33 cellular contexts compared by ENCODE assay signal in the genomic region with DNA sequence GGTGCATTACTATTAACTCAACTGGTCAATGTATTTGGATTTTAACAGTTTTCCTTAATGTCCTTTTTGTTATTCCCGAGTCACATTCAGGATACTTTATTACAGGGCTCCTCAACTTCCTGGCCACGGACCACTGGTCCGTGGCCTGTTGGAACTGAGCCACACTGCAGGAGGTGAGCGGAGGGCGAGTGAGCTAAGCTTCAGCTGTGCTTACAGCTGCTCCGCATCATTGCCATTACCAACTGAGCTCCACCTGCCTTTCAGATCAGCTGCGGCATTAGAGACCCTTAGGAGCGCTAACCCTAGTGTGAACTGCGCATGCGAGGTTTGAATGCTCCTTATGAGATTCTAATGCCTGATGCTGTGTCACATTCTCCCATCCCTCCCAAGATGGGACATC.
DNase-seq lines count a peak whose midpoint lies in the region; TF ChIP-seq lines count a peak whose summit lies in the region.
"Had no signal": no experiment of that assay in that cellular context is flagged by ENCODE, and none has a peak within 500 bp of the region (broad histone marks: within the 10 kb centered on the region; RNA-seq: fewer than 3 reads in every experiment).

No MANE protein-coding gene starts in this region.

- no peak overlapping the region for H2BK12ac ChIP-seq in trophoblast cell (ENCODE audit: low read length)

- no peak overlapping the region for H2BK120ac ChIP-seq in trophoblast cell (ENCODE audit: insufficient read depth, low read length, poor library complexity)

- POLR2A ChIA-PET in CD4-positive, alpha-beta memory T cell (lab: Charles Lee; ENCODE audit: partially characterized antibody) = no interaction called here
- POLR2A ChIA-PET in A673 (lab: Charles Lee; ENCODE audit: low non-redundant PET) = no interaction called here

- H3K36me3 Mint-ChIP-seq in CD4-positive, alpha-beta memory T cell = no peaks in the 10 kb centered on the region
- H3K36me3 Mint-ChIP-seq: activated naive CD4-positive, alpha-beta T cell treated with anti-CD3 and anti-CD28 coated beads, Interleukin-2, amount 10 ng/mL, durations not matched to agents 7 days and 5 days; CD4-positive, CD25-positive, alpha-beta regulatory T cell; natural killer cell had no signal

- peaks cover 0 to 5% (median under 1%) of the 10 kb centered on the region in 8 donors for H3K9me3 Mint-ChIP-seq in CD4-positive, alpha-beta memory T cell
- H3K9me3 Mint-ChIP-seq: activated CD8-positive, alpha-beta T cell treated with anti-CD3 and anti-CD28 coated beads for 36 hours; T-helper 1 cell treated with Interleukin-12 subunit alpha and Interleukin-12 subunit beta and Interleukin-4 antibody, amounts not matched to agents 30 μg/mL and 1 μg/mL, for 36 hours had no signal

- no peaks in the 10 kb centered on the region for H3K79me2 ChIP-seq in trophoblast cell (ENCODE audit: control insufficient read depth, insufficient read depth, low read length, poor library complexity)

- H3K4me1 Mint-ChIP-seq in CD4-positive, alpha-beta memory T cell = no peaks in the 10 kb centered on the region
- H3K4me1 Mint-ChIP-seq: activated naive CD4-positive, alpha-beta T cell treated with anti-CD3 and anti-CD28 coated beads, Interleukin-2, amount 10 ng/mL, durations not matched to agents 7 days and 5 days; CD4-positive, CD25-positive, alpha-beta regulatory T cell; natural killer cell had no signal

- H3K27ac Mint-ChIP-seq in CD4-positive, alpha-beta memory T cell = no peak overlapping the region
- H3K27ac Mint-ChIP-seq: activated CD8-positive, alpha-beta T cell treated with anti-CD3 and anti-CD28 coated beads for 36 hours; activated naive CD4-positive, alpha-beta T cell treated with anti-CD3 and anti-CD28 coated beads, Interleukin-2, amount 10 ng/mL, durations not matched to agents 7 days and 5 days; CD4-positive, CD25-positive, alpha-beta regulatory T cell; dendritic cell treated with granulocyte-macrophage colony-stimulating factor and Interleukin-4, amounts not matched to agents 40 ng/mL and 50 ng/mL, for 4 days; natural killer cell; T-helper 1 cell treated with Interleukin-12 subunit alpha and Interleukin-12 subunit beta and Interleukin-4 antibody, amounts not matched to agents 30 μg/mL and 1 μg/mL, for 36 hours had no signal

- H3K18ac ChIP-seq in trophoblast cell (ENCODE audit: low read length) = no peak overlapping the region

- no peak overlapping the region for H2AFZ ChIP-seq in trophoblast cell (ENCODE audit: insufficient read depth, low read length, poor library complexity)

- H3K9me3 ChIP-seq in CD4-positive, alpha-beta memory T cell (ENCODE audit: control insufficient read depth in 1 of 2, low read length in 2 of 2) = no peaks in the 10 kb centered on the region
- H3K9me3 ChIP-seq in A673 (ENCODE audit: low read depth, low read length, poor library complexity, severe bottlenecking) (no peaks in the 10 kb centered on the region), trophoblast cell (ENCODE audit: insufficient read depth, low read depth, low read length) (no peaks in the 10 kb centered on the region)
- H3K9me3 ChIP-seq: adrenal gland, HAP-1, heart left ventricle, lower lobe of right lung, psoas muscle, sigmoid colon, stomach, tibial artery had no signal

- H3K4me3 Mint-ChIP-seq in CD4-positive, alpha-beta memory T cell = no peak overlapping the region
- H3K4me3 Mint-ChIP-seq: activated CD8-positive, alpha-beta T cell treated with anti-CD3 and anti-CD28 coated beads for 36 hours; activated naive CD4-positive, alpha-beta T cell treated with anti-CD3 and anti-CD28 coated beads, Interleukin-2, amount 10 ng/mL, durations not matched to agents 7 days and 5 days; CD4-positive, CD25-positive, alpha-beta regulatory T cell; dendritic cell treated with granulocyte-macrophage colony-stimulating factor and Interleukin-4, amounts not matched to agents 40 ng/mL and 50 ng/mL, for 4 days; natural killer cell; T-helper 1 cell treated with Interleukin-12 subunit alpha and Interleukin-12 subunit beta and Interleukin-4 antibody, amounts not matched to agents 30 μg/mL and 1 μg/mL, for 36 hours had no signal

- H2BK5ac ChIP-seq in trophoblast cell (ENCODE audit: low read depth, low read length, poor library complexity) = no peak overlapping the region

- no peak overlapping the region for H4K91ac ChIP-seq in trophoblast cell (ENCODE audit: low read depth, low read length)

- H3K36me3 ChIP-seq in CD4-positive, alpha-beta memory T cell (ENCODE audit: insufficient read depth, low read length) = no peaks in the 10 kb centered on the region
- H3K36me3 ChIP-seq in A673 (ENCODE audit: insufficient read depth, low read length, poor library complexity, severe bottlenecking) (no peaks in the 10 kb centered on the region), trophoblast cell (ENCODE audit: control insufficient read depth in 1 of 2, insufficient read depth in 2 of 2, low read length in 2 of 2) (no peaks in the 10 kb centered on the region)
- H3K36me3 ChIP-seq: adrenal gland, HAP-1, heart left ventricle, lower lobe of right lung, sigmoid colon, stomach, tibial artery had no signal

- CTCF ChIA-PET in CD4-positive, alpha-beta memory T cell (lab: Charles Lee; ENCODE audit: partially characterized antibody) = no interaction called here
- CTCF ChIA-PET in A673 (lab: Charles Lee) = no interaction called here

- no peak overlapping the region for H4K8ac ChIP-seq in trophoblast cell (ENCODE audit: low read depth, low read length)

- no peak overlapping the region for H2AK5ac ChIP-seq in trophoblast cell (ENCODE audit: low read length)

- H3K27me3 ChIP-seq in CD4-positive, alpha-beta memory T cell (ENCODE audit: insufficient read depth, low read length) = no peaks in the 10 kb centered on the region
- H3K27me3 ChIP-seq in A673 (replicated peaks; ENCODE audit: insufficient read depth, low read depth, low read length, poor library complexity) (no peaks in the 10 kb centered on the region), trophoblast cell (ENCODE audit: insufficient read depth, low read length) (no peaks in the 10 kb centered on the region)
- H3K27me3 ChIP-seq: adrenal gland, heart left ventricle, sigmoid colon, stomach, tibial artery had no signal

- no peaks in the 10 kb centered on the region for H3K4me1 ChIP-seq in CD4-positive, alpha-beta memory T cell (ENCODE audit: insufficient read depth, low read length)
- no peaks in the 10 kb centered on the region for H3K4me1 ChIP-seq in A673 (ENCODE audit: insufficient read depth, low read length, poor library complexity, severe bottlenecking)
- H3K4me1 ChIP-seq in trophoblast cell (ENCODE audit: control insufficient read depth in 1 of 2, insufficient read depth in 2 of 2, low read length in 2 of 2) = no peaks in the 10 kb centered on the region
- H3K4me1 ChIP-seq: adrenal gland, heart left ventricle, lower lobe of right lung, psoas muscle, sigmoid colon, stomach, tibial artery had no signal

- WGBS in trophoblast cell (ENCODE audit: extremely low coverage, insufficient coverage, insufficient read length) = no CpG with 5 or more reads among the region's 10 CpGs

- H3K9ac ChIP-seq in trophoblast cell (ENCODE audit: low read length) = no peak overlapping the region

- no peak overlapping the region for H3K4me2 ChIP-seq in trophoblast cell (ENCODE audit: low read length)

- no peak overlapping the region for H3K14ac ChIP-seq in trophoblast cell (ENCODE audit: low read length)

- H3K27me3 Mint-ChIP-seq in CD4-positive, alpha-beta memory T cell = no peaks in the 10 kb centered on the region
- H3K27me3 Mint-ChIP-seq: activated CD8-positive, alpha-beta T cell treated with anti-CD3 and anti-CD28 coated beads for 36 hours; activated naive CD4-positive, alpha-beta T cell treated with anti-CD3 and anti-CD28 coated beads, Interleukin-2, amount 10 ng/mL, durations not matched to agents 7 days and 5 days; CD4-positive, CD25-positive, alpha-beta regulatory T cell; dendritic cell treated with granulocyte-macrophage colony-stimulating factor and Interleukin-4, amounts not matched to agents 40 ng/mL and 50 ng/mL, for 4 days had no signal

- H3K27ac ChIP-seq in CD4-positive, alpha-beta memory T cell (ENCODE audit: low read depth, low read length) = no peak overlapping the region
- H3K27ac ChIP-seq in A673 (ENCODE audit: low read depth, low read length, poor library complexity, severe bottlenecking) (no peak overlapping the region), trophoblast cell (ENCODE audit: low read depth, low read length) (no peak overlapping the region)
- H3K27ac ChIP-seq: adrenal gland, heart left ventricle, lower lobe of right lung, psoas muscle, RWPE1, sigmoid colon, SK-N-MC, stomach, tibial artery had no signal

- BruUV-seq in A673 (replicated peaks; lab: Mats Ljungman, UMichigan) = no TSS peak

- no peak overlapping the region for H3K23ac ChIP-seq in trophoblast cell (ENCODE audit: low read length)

- no peak for TF ChIP-seq CTCF in A673 (conservative IDR thresholded peaks at IDR 0.05; ENCODE audit: low read depth, low read length)

- intact Hi-C loops in CD4-positive, alpha-beta memory T cell (cut with micrococcal nuclease) = no loop called here
- intact Hi-C loops in A673 (cut with micrococcal nuclease; ENCODE audit: unreplicated experiment) = no loop called here

- no peak overlapping the region for H3K4me3 ChIP-seq in CD4-positive, alpha-beta memory T cell (ENCODE audit: low read length in 2 of 2)
- H3K4me3 ChIP-seq in A673 (ENCODE audit: low read depth, low read length, poor library complexity, severe bottlenecking) = no peak overlapping the region
- no peak overlapping the region for H3K4me3 ChIP-seq in trophoblast cell (ENCODE audit: low read depth, low read length)
- H3K4me3 ChIP-seq: adrenal gland, HAP-1, heart left ventricle, lower lobe of right lung, psoas muscle, sigmoid colon, SK-N-MC, stomach, tibial artery had no signal

- DNase-seq in NCI-H748 (lab: John Stamatoyannopoulos, UW; ENCODE audit: unreplicated experiment) (peak; percentile 20), NCI-H748 treated with DMSO at 0.1 percent for 48 hours (lab: John Stamatoyannopoulos, UW) (no peak), NCI-H2227 treated with DMSO at 0.1 percent for 48 hours (lab: John Stamatoyannopoulos, UW) (peak; percentile 3), glomerular visceral epithelial cell (ENCODE audit: extremely low spot score) (peak; percentile 88), renal cortical epithelial cell (ENCODE audit: low read depth) (peak; percentile 83), A673 (ENCODE audit: low spot score) (no peak), trophoblast cell (no peak)
- no peak for DNase-seq in CD4-positive, alpha-beta memory T cell
- DNase-seq: activated CD8-positive, alpha-beta memory T cell treated with anti-CD3 and anti-CD28 coated beads, Interleukin-2, amount 50 U/mL, for 48 hours; activated CD8-positive, alpha-beta T cell treated with anti-CD3 and anti-CD28 coated beads for 36 hours; activated naive CD4-positive, alpha-beta T cell treated with anti-CD3 and anti-CD28 coated beads, Interleukin-2, amount 10 ng/mL, durations not matched to agents 7 days and 5 days; adrenal gland; AML-193; CD4-positive, CD25-positive, alpha-beta regulatory T cell; central memory CD4-positive, alpha-beta T cell; DND-41; heart left ventricle; lower lobe of right lung; MM.1S; natural killer cell; NCI-H1436 treated with DMSO at 0.1 percent for 48 hours; NCI-H2171 treated with DMSO at 0.1 percent for 48 hours; NCI-H774; psoas muscle; sigmoid colon; stimulated activated CD4-positive, alpha-beta T cell treated with anti-CD3 and anti-CD28 coated beads, Interleukin-4, amount 100 ng/mL, for 1 hour; stomach; tibial artery had no signal

- H4K12ac ChIP-seq in trophoblast cell (ENCODE audit: low read depth, low read length) = no peak overlapping the region

- no peaks in the 10 kb centered on the region for H3K79me1 ChIP-seq in trophoblast cell (ENCODE audit: low read length)

- H3K4ac ChIP-seq in trophoblast cell (ENCODE audit: low read depth, low read length) = no peak overlapping the region

Comparison
In these comparisons a context has a peak if more than half of its experiments do, and no peak if none do; other contexts are left out.
1. DNase-seq: peak in NCI-H748 (single experiment), NCI-H2227 treated with DMSO at 0.1 percent for 48 hours (single experiment), glomerular visceral epithelial cell (single experiment) and renal cortical epithelial cell (single experiment); none in NCI-H748 treated with DMSO at 0.1 percent for 48 hours (single experiment), CD4-positive, alpha-beta memory T cell (0 of 5), A673 (single experiment) and trophoblast cell (0 of 2).